ENCODE assay signal across 12 cellular contexts in genomic region chr1:59678809-59679228, GRCh38.
DNase-seq lines count a peak whose midpoint lies in the region; ATAC-seq, FAIRE-seq and TF ChIP-seq lines count a peak whose summit lies in the region.
"Had no signal": no experiment of that assay in that cellular context is flagged by ENCODE, and none has a peak within 500 bp of the region (broad histone marks: within the 10 kb centered on the region; RNA-seq: fewer than 3 reads in every experiment).

No MANE protein-coding gene starts in this region.

- TF ChIP-seq POLR2A in IMR-90 (IDR thresholded peaks at IDR 0.05; ENCODE audit: low read depth, low read length) (no peak), K562 (conservative IDR thresholded peaks at IDR 0.05) (no peak)

- TF ChIP-seq CTCF in AG09309 (IDR thresholded peaks at IDR 0.05; ENCODE audit: control insufficient read depth, insufficient read depth, low read depth, low read length, missing control alignments) = no peak
- TF ChIP-seq CTCF in IMR-90 (conservative IDR thresholded peaks at IDR 0.05; ENCODE audit: low read depth, low read length) = no peak
- TF ChIP-seq CTCF in K562 (IDR thresholded peaks at IDR 0.05 in 2 of 3, conservative IDR thresholded peaks at IDR 0.05 in 1 of 3; ENCODE audit: insufficient read depth in 2 of 3, low read depth in 1 of 3, low read length in 3 of 3) = no peak

- no peak overlapping the region for H3K27ac Mint-ChIP-seq in activated CD4-positive, alpha-beta T cell treated with anti-CD3 and anti-CD28 coated beads, Interleukin-2, amount 10 ng/mL, durations not matched to agents 24 days and 14 days
- no peak overlapping the region for H3K27ac Mint-ChIP-seq in CD4-positive, alpha-beta memory T cell

- in situ Hi-C loops in IMR-90 (cut with MboI; ENCODE audit: low sequenced_read_pairs) = no loop called here
- in situ Hi-C loops in K562 (cut with MboI) = no loop called here

- H3K18ac ChIP-seq in IMR-90 (ENCODE audit: low read depth, low read length) = no peak overlapping the region

- H3K4me1 ChIP-seq in IMR-90 (ENCODE audit: control insufficient read depth, insufficient read depth, low read length) (peaks cover 3% of the 10 kb centered on the region; the same call in 1 of the 2 replicates), K562 (replicated peaks in 1 of 2; ENCODE audit: control insufficient read depth in 2 of 2, insufficient read depth in 2 of 2, low read length in 2 of 2) (no peaks in the 10 kb centered on the region), mesodermal cell (ENCODE audit: control insufficient read depth, insufficient read depth, low read length, poor library complexity, severe bottlenecking) (peaks cover 19% of the 10 kb centered on the region)
- no peaks in the 10 kb centered on the region for H3K4me1 ChIP-seq in CD4-positive, alpha-beta memory T cell (ENCODE audit: insufficient read depth, low read length)

- H2BK20ac ChIP-seq in IMR-90 (ENCODE audit: low read depth, low read length) = no peak overlapping the region

- no peaks in the 10 kb centered on the region for H3K27me3 ChIP-seq in IMR-90 (ENCODE audit: control insufficient read depth, insufficient read depth, low read length)
- peaks cover 2 to 3% of the 10 kb centered on the region in 2 experiments; a peak in 2 of 5 replicates for H3K27me3 ChIP-seq in K562 (ENCODE audit: control insufficient read depth in 2 of 2, insufficient read depth in 2 of 2, low read length in 2 of 2)
- no peaks in the 10 kb centered on the region for H3K27me3 ChIP-seq in CD4-positive, alpha-beta memory T cell (ENCODE audit: insufficient read depth, low read length)

- peaks cover 2% of the 10 kb centered on the region; the same call in 1 of the 2 replicates for H3K9me3 ChIP-seq in IMR-90 (ENCODE audit: control insufficient read depth, insufficient read depth, low read length)
- H3K9me3 ChIP-seq in K562 (replicated peaks; ENCODE audit: control insufficient read depth, insufficient read depth, low read depth, low read length) = no peaks in the 10 kb centered on the region
- peaks cover 2% of the 10 kb centered on the region for H3K9me3 ChIP-seq in mesodermal cell (ENCODE audit: control insufficient read depth, low read length)
- no peaks in the 10 kb centered on the region for H3K9me3 ChIP-seq in CD4-positive, alpha-beta memory T cell (ENCODE audit: control insufficient read depth in 1 of 2, low read length in 2 of 2)

- DNase-seq in AG09309 (ENCODE audit: low read depth) (peak; percentile 95), IMR-90 (peak; percentile 98), K562 (ENCODE audit: extremely low read depth in 1 of 4, low spot score in 3 of 4) (peak in 3 of 4 experiments; percentile 10 to 56 (median 16))
- DNase-seq in activated CD4-positive, alpha-beta T cell treated with anti-CD3 and anti-CD28 coated beads, Interleukin-2, amount 10 ng/mL, durations not matched to agents 24 days and 14 days = no peak
- DNase-seq in CD4-positive, alpha-beta memory T cell = no peak
- DNase-seq: activated T-cell treated with anti-CD3 and anti-CD28 coated beads for 4 hours; GDM1; NCI-H748 treated with DMSO at 0.1 percent for 48 hours; stimulated activated CD4-positive, alpha-beta T cell treated with anti-CD3 and anti-CD28 coated beads, Interleukin-4, amount 100 ng/mL, for 24 hours had no signal

- no peak overlapping the region for H3K27ac ChIP-seq in IMR-90 (ENCODE audit: insufficient read depth, low read length)
- no peak overlapping the region for H3K27ac ChIP-seq in K562 (ENCODE audit: extremely low read depth, low read depth, low read length)
- peak overlapping the region; percentile 92 for H3K27ac ChIP-seq in mesodermal cell (ENCODE audit: low read depth, low read length, severe bottlenecking)
- no peak overlapping the region for H3K27ac ChIP-seq in CD4-positive, alpha-beta memory T cell (ENCODE audit: low read depth, low read length)

- H4K20me1 ChIP-seq in IMR-90 (ENCODE audit: insufficient read depth, low read length) (no peaks in the 10 kb centered on the region), K562 (replicated peaks; ENCODE audit: control insufficient read depth, insufficient read depth, low read length) (no peaks in the 10 kb centered on the region)

- no peak overlapping the region for H4K5ac ChIP-seq in IMR-90 (ENCODE audit: low read depth, low read length)

- BruUV-seq in IMR-90 (replicated peaks; lab: Mats Ljungman, UMichigan) = no TSS peak
- BruUV-seq in K562 (replicated peaks; lab: Mats Ljungman, UMichigan) = no TSS peak

- 0% methylated on average over 2 of the region's 2 CpGs; no CpG with 5 or more reads in 1 of the 2 experiments for WGBS in IMR-90 (ENCODE audit: extremely low coverage in 2 of 2, insufficient read length in 1 of 2), 2 experiments
- WGBS in K562 (ENCODE audit: insufficient coverage, low coverage, missing lambda C conversion rate) = 0% methylated on average over 2 of the region's 2 CpGs
- WGBS in mesodermal cell (ENCODE audit: insufficient coverage in 2 of 2), 2 experiments = 22 to 30% methylated on average over 1 to 2 of the region's 2 CpGs

- CTCF ChIA-PET in IMR-90 (lab: Yijun Ruan, JAX) (interaction anchor here (0.9 kb wide), 1 partner anchor 27 kb away, joined by 3 read pairs; no protein-coding TSS in a partner anchor), K562 (lab: Yijun Ruan, JAX; ENCODE audit: low intra/inter-chr PET ratio) (no interaction called here)
- CTCF ChIA-PET in CD4-positive, alpha-beta memory T cell (lab: Charles Lee; ENCODE audit: partially characterized antibody) = no interaction called here

- peak overlapping the region; percentile 2 for H2AK9ac ChIP-seq in IMR-90 (replicated peaks; ENCODE audit: low read depth, low read length, poor library complexity)

- H3K27me3 Mint-ChIP-seq in activated CD4-positive, alpha-beta T cell treated with anti-CD3 and anti-CD28 coated beads, Interleukin-2, amount 10 ng/mL, durations not matched to agents 24 days and 14 days = no peaks in the 10 kb centered on the region
- no peaks in the 10 kb centered on the region for H3K27me3 Mint-ChIP-seq in CD4-positive, alpha-beta memory T cell

- H2AFZ ChIP-seq in IMR-90 (replicated peaks; ENCODE audit: low read length, poor library complexity) (peak overlapping the region; percentile 2), K562 (ENCODE audit: low read depth, low read length) (no peak overlapping the region)

- no peak overlapping the region for H4K91ac ChIP-seq in IMR-90 (ENCODE audit: insufficient read depth, low read depth, low read length)

- no peak overlapping the region for H2AK5ac ChIP-seq in IMR-90 (ENCODE audit: low read depth, low read length)

- 0 out of 2 replicates have a peak, but pooled peaks cover 4% of the 10 kb centered on the region for H3K9me1 ChIP-seq in IMR-90 (ENCODE audit: insufficient read depth, low read length)
- no peaks in the 10 kb centered on the region for H3K9me1 ChIP-seq in K562 (ENCODE audit: control insufficient read depth, insufficient read depth, low read length)

- peak; percentile 71 for FAIRE-seq in K562 (lab: Jason Lieb, UNC)

- H3K36me3 Mint-ChIP-seq in activated CD4-positive, alpha-beta T cell treated with anti-CD3 and anti-CD28 coated beads, Interleukin-2, amount 10 ng/mL, durations not matched to agents 24 days and 14 days (ENCODE audit: low read depth) = no peaks in the 10 kb centered on the region
- no peaks in the 10 kb centered on the region for H3K36me3 Mint-ChIP-seq in CD4-positive, alpha-beta memory T cell

- H3K4me3 Mint-ChIP-seq in activated CD4-positive, alpha-beta T cell treated with anti-CD3 and anti-CD28 coated beads, Interleukin-2, amount 10 ng/mL, durations not matched to agents 24 days and 14 days = no peak overlapping the region
- no peak overlapping the region for H3K4me3 Mint-ChIP-seq in CD4-positive, alpha-beta memory T cell

- H3K56ac ChIP-seq in IMR-90 (ENCODE audit: extremely low read depth, insufficient read depth, low read length) = no peak overlapping the region

- no peaks in the 10 kb centered on the region for H3K79me2 ChIP-seq in K562 (ENCODE audit: control insufficient read depth, insufficient read depth, low read length)

- intact Hi-C loops in IMR-90 (cut with micrococcal nuclease) (loop anchor here (5.0 kb wide), 2 partner anchors 42 to 82 kb away; no protein-coding TSS in a partner anchor), K562 (cut with micrococcal nuclease) (no loop called here)
- intact Hi-C loops in activated CD4-positive, alpha-beta T cell treated with anti-CD3 and anti-CD28 coated beads, Interleukin-2, amount 10 ng/mL, durations not matched to agents 24 days and 14 days (cut with micrococcal nuclease) = no loop called here
- intact Hi-C loops in CD4-positive, alpha-beta memory T cell (cut with micrococcal nuclease) = no loop called here

- no peak overlapping the region for H2BK15ac ChIP-seq in IMR-90 (ENCODE audit: low read depth, low read length)

- no peaks in the 10 kb centered on the region for H3K79me1 ChIP-seq in IMR-90 (ENCODE audit: low read depth in 1 of 2, low read length in 2 of 2)

- H3K4me3 ChIP-seq in AG09309 (ENCODE audit: control insufficient read depth, low read depth, low read length) = no peak overlapping the region
- H3K4me3 ChIP-seq in IMR-90 (ENCODE audit: insufficient read depth, low read depth, low read length) = no peak overlapping the region
- H3K4me3 ChIP-seq in K562 = no peak overlapping the region
- no peak overlapping the region for H3K4me3 ChIP-seq in mesodermal cell (ENCODE audit: extremely low read depth, insufficient read depth, low read length, poor library complexity, severe bottlenecking)
- H3K4me3 ChIP-seq in CD4-positive, alpha-beta memory T cell (ENCODE audit: low read length in 2 of 2) = no peak overlapping the region

- TF ChIP-seq EP300 in K562 (IDR thresholded peaks at IDR 0.05; ENCODE audit: low read length) = peak; percentile 28; the same call in 1 of the 2 replicates

- no peak overlapping the region for H3K14ac ChIP-seq in IMR-90 (replicated peaks; ENCODE audit: low read depth, low read length)

- H3K9ac ChIP-seq in IMR-90 (ENCODE audit: low read depth, low read length) (no peak overlapping the region), K562 (ENCODE audit: insufficient read depth in 1 of 2, low read depth in 2 of 2, low read length in 2 of 2) (no peak overlapping the region)

- H3K4me2 ChIP-seq in IMR-90 (ENCODE audit: low read depth, low read length) = no peak overlapping the region; the same call in 1 of the 2 replicates
- H3K4me2 ChIP-seq in K562 (ENCODE audit: insufficient read depth, low read length) = no peak overlapping the region

- H3K36me3 ChIP-seq in IMR-90 (ENCODE audit: control insufficient read depth, insufficient read depth, low read length) (no peaks in the 10 kb centered on the region), K562 (ENCODE audit: control insufficient read depth, insufficient read depth, low read length) (no peaks in the 10 kb centered on the region), mesodermal cell (ENCODE audit: control insufficient read depth, insufficient read depth, low read length) (no peaks in the 10 kb centered on the region)
- no peaks in the 10 kb centered on the region for H3K36me3 ChIP-seq in CD4-positive, alpha-beta memory T cell (ENCODE audit: insufficient read depth, low read length)

- H3K4me1 Mint-ChIP-seq in activated CD4-positive, alpha-beta T cell treated with anti-CD3 and anti-CD28 coated beads, Interleukin-2, amount 10 ng/mL, durations not matched to agents 24 days and 14 days = peaks cover 3% of the 10 kb centered on the region
- no peaks in the 10 kb centered on the region for H3K4me1 Mint-ChIP-seq in CD4-positive, alpha-beta memory T cell

- ATAC-seq in IMR-90 (ENCODE audit: low read depth) (peak; percentile 93), K562 (peak; percentile 49; the same call in 1 of the 3 replicates), HG03135 (IDR thresholded peaks at IDR 0.05; ENCODE audit: unreplicated experiment) (no peak), HG03378 (IDR thresholded peaks at IDR 0.05; ENCODE audit: unreplicated experiment) (no peak)

- no peak overlapping the region for H3K4ac ChIP-seq in IMR-90 (ENCODE audit: low read depth, low read length)

- no peak overlapping the region for H4K8ac ChIP-seq in IMR-90 (ENCODE audit: low read depth in 2 of 2, low read length in 2 of 2)

- TF ChIP-seq RAD21 in IMR-90 (IDR thresholded peaks at IDR 0.05; ENCODE audit: low read length) = peak; percentile 27
- no peak for TF ChIP-seq RAD21 in K562 (CRISPR knock-in tag; conservative IDR thresholded peaks at IDR 0.05 in 1 of 2, IDR thresholded peaks at IDR 0.05 in 1 of 2)

- H3K23ac ChIP-seq in IMR-90 (ENCODE audit: low read depth, low read length) = no peak overlapping the region

- no peak overlapping the region for H2BK120ac ChIP-seq in IMR-90 (ENCODE audit: low read depth, low read length)

- no peak overlapping the region for H2BK5ac ChIP-seq in IMR-90 (ENCODE audit: low read depth, low read length, poor library complexity, severe bottlenecking)

- POLR2A ChIA-PET in IMR-90 (lab: Charles Lee; ENCODE audit: unreplicated experiment) = no interaction called here
- POLR2A ChIA-PET in K562 (lab: Yijun Ruan, JAX) = interaction anchor here (0.7 kb wide), 1 partner anchor 251 kb away, joined by 3 read pairs; no protein-coding TSS in a partner anchor
- POLR2A ChIA-PET in CD4-positive, alpha-beta memory T cell (lab: Charles Lee; ENCODE audit: partially characterized antibody) = no interaction called here

- H3K9me3 Mint-ChIP-seq in activated CD4-positive, alpha-beta T cell treated with anti-CD3 and anti-CD28 coated beads, Interleukin-2, amount 10 ng/mL, durations not matched to agents 24 days and 14 days = no peaks in the 10 kb centered on the region
- no peaks in the 10 kb centered on the region for H3K9me3 Mint-ChIP-seq in CD4-positive, alpha-beta memory T cell

- dilution Hi-C loops in IMR-90 (cut with HindIII; ENCODE audit: low sequenced_read_pairs, unreplicated experiment) = no loop called here

Comparison
In these comparisons a context has a peak if more than half of its experiments do, and no peak if none do; other contexts are left out.
1. DNase-seq: peak in AG09309 (single experiment), IMR-90 (single experiment) and K562 (3 of 4); none in activated CD4-positive, alpha-beta T cell treated with anti-CD3 and anti-CD28 coated beads, Interleukin-2, amount 10 ng/mL, durations not matched to agents 24 days and 14 days (single experiment) and CD4-positive, alpha-beta memory T cell (0 of 5).
2. ATAC-seq: peak in IMR-90 (single experiment) and K562 (single experiment); none in HG03135 (single experiment) and HG03378 (single experiment).